ENCODE assay signal across 15 cellular contexts in genomic region chr5:133867341-133867740, GRCh38.
DNase-seq lines count a peak whose midpoint lies in the region; ATAC-seq and TF ChIP-seq lines count a peak whose summit lies in the region.
"Had no signal": no experiment of that assay in that cellular context is flagged by ENCODE, and none has a peak within 500 bp of the region (broad histone marks: within the 10 kb centered on the region; RNA-seq: fewer than 3 reads in every experiment).

No MANE protein-coding gene starts in this region.

- DNase-seq in activated naive CD8-positive, alpha-beta T cell treated with anti-CD3 and anti-CD28 coated beads, Interleukin-2, amount 10 ng/mL, durations not matched to agents 7 days and 5 days, result no peak
- no peak for DNase-seq in activated naive CD8-positive, alpha-beta T cell treated with anti-CD3 and anti-CD28 coated beads, Interleukin-2, amount 50 U/mL, for 24 hours
- peak; percentile 88 for DNase-seq in WERI-Rb-1
- DNase-seq in glutamatergic neuron, result no peak
- DNase-seq in upper lobe of right lung, result peak; percentile 31
- no peak for DNase-seq in COLO668 (lab: John Stamatoyannopoulos, UW; ENCODE audit: unreplicated experiment)
- DNase-seq in natural killer cell treated with Interleukin-12 subunit alpha and Interleukin-12 subunit beta and Interleukin-15 and Interleukin-18, amount 100 ng/mL, for 72 hours (ENCODE audit: low spot score), result no peak
- no peak for DNase-seq in NCI-H1092 (lab: John Stamatoyannopoulos, UW)
- DNase-seq: ACHN; CD4-positive, alpha-beta T cell; DMS79 treated with DMSO at 0.1 percent for 48 hours; NCI-H1417 treated with DMSO at 0.1 percent for 48 hours; NCI-H2029; NCI-H2171 treated with DMSO at 0.1 percent for 48 hours had no signal

- H3K4me1 Mint-ChIP-seq in activated naive CD8-positive, alpha-beta T cell treated with anti-CD3 and anti-CD28 coated beads, Interleukin-2, amount 10 ng/mL, durations not matched to agents 7 days and 5 days, result peaks cover 9% of the 10 kb centered on the region
- H3K4me1 Mint-ChIP-seq in activated naive CD8-positive, alpha-beta T cell treated with anti-CD3 and anti-CD28 coated beads, Interleukin-2, amount 50 U/mL, for 24 hours, result peaks cover 31% of the 10 kb centered on the region
- peaks cover 51% of the 10 kb centered on the region for H3K4me1 Mint-ChIP-seq in glutamatergic neuron (ENCODE audit: low read depth, unreplicated experiment)
- peaks cover 0 to 3% of the 10 kb centered on the region in 2 donors for H3K4me1 Mint-ChIP-seq in natural killer cell treated with Interleukin-12 subunit alpha and Interleukin-12 subunit beta and Interleukin-15 and Interleukin-18, amount 100 ng/mL, for 72 hours (ENCODE audit: low read depth in 2 of 2)

- H3K27me3 ChIP-seq in WERI-Rb-1 (ENCODE audit: insufficient read depth, low read depth, severe bottlenecking) (no peaks in the 10 kb centered on the region), upper lobe of right lung (no peaks in the 10 kb centered on the region)

- no peak overlapping the region for H3K4me3 Mint-ChIP-seq in activated naive CD8-positive, alpha-beta T cell treated with anti-CD3 and anti-CD28 coated beads, Interleukin-2, amount 10 ng/mL, durations not matched to agents 7 days and 5 days
- no peak overlapping the region for H3K4me3 Mint-ChIP-seq in activated naive CD8-positive, alpha-beta T cell treated with anti-CD3 and anti-CD28 coated beads, Interleukin-2, amount 50 U/mL, for 24 hours
- H3K4me3 Mint-ChIP-seq in glutamatergic neuron (ENCODE audit: unreplicated experiment), result no peak overlapping the region
- H3K4me3 Mint-ChIP-seq in natural killer cell treated with Interleukin-12 subunit alpha and Interleukin-12 subunit beta and Interleukin-15 and Interleukin-18, amount 100 ng/mL, for 72 hours, result no peak overlapping the region
- H3K4me3 Mint-ChIP-seq: CD4-positive, alpha-beta T cell had no signal

- H3K27ac ChIP-seq in WERI-Rb-1 (peak overlapping the region; percentile 85), upper lobe of right lung (no peak overlapping the region)

- H3K4me3 ChIP-seq in WERI-Rb-1 (ENCODE audit: low read depth, low read length), result no peak overlapping the region
- no peak overlapping the region for H3K4me3 ChIP-seq in upper lobe of right lung
- H3K4me3 ChIP-seq: HAP-1 had no signal

- peaks cover 3% of the 10 kb centered on the region for H3K4me1 ChIP-seq in upper lobe of right lung
- H3K4me1 ChIP-seq: HAP-1 had no signal

- POLR2A ChIA-PET in activated naive CD8-positive, alpha-beta T cell treated with anti-CD3 and anti-CD28 coated beads, Interleukin-2, amount 10 ng/mL, durations not matched to agents 7 days and 5 days (lab: Charles Lee), result no interaction called here

- no peak for TF ChIP-seq CTCF in WERI-Rb-1 (IDR thresholded peaks at IDR 0.05; ENCODE audit: low read depth, low read length)
- TF ChIP-seq CTCF in glutamatergic neuron (IDR thresholded peaks at IDR 0.05; ENCODE audit: partially characterized antibody, unreplicated experiment), result no peak
- no peak for TF ChIP-seq CTCF in upper lobe of right lung (IDR thresholded peaks at IDR 0.05)

- H3K27ac Mint-ChIP-seq in activated naive CD8-positive, alpha-beta T cell treated with anti-CD3 and anti-CD28 coated beads, Interleukin-2, amount 10 ng/mL, durations not matched to agents 7 days and 5 days, result peak overlapping the region; percentile 1
- H3K27ac Mint-ChIP-seq in activated naive CD8-positive, alpha-beta T cell treated with anti-CD3 and anti-CD28 coated beads, Interleukin-2, amount 50 U/mL, for 24 hours, result no peak overlapping the region
- H3K27ac Mint-ChIP-seq in glutamatergic neuron (ENCODE audit: unreplicated experiment), result peak overlapping the region; percentile 28
- H3K27ac Mint-ChIP-seq in natural killer cell treated with Interleukin-12 subunit alpha and Interleukin-12 subunit beta and Interleukin-15 and Interleukin-18, amount 100 ng/mL, for 72 hours, result no peak overlapping the region
- H3K27ac Mint-ChIP-seq: CD4-positive, alpha-beta T cell had no signal

- intact Hi-C loops in upper lobe of right lung (cut with DNase I), result no loop called here

- H3K9me3 ChIP-seq in WERI-Rb-1 (ENCODE audit: severe bottlenecking) (no peaks in the 10 kb centered on the region), upper lobe of right lung (no peaks in the 10 kb centered on the region)
- H3K9me3 ChIP-seq: HAP-1 had no signal

- H3K9me3 Mint-ChIP-seq in activated naive CD8-positive, alpha-beta T cell treated with anti-CD3 and anti-CD28 coated beads, Interleukin-2, amount 10 ng/mL, durations not matched to agents 7 days and 5 days, result no peaks in the 10 kb centered on the region
- H3K9me3 Mint-ChIP-seq in activated naive CD8-positive, alpha-beta T cell treated with anti-CD3 and anti-CD28 coated beads, Interleukin-2, amount 50 U/mL, for 24 hours, result no peaks in the 10 kb centered on the region
- peaks cover 15% of the 10 kb centered on the region for H3K9me3 Mint-ChIP-seq in glutamatergic neuron (ENCODE audit: unreplicated experiment)
- H3K9me3 Mint-ChIP-seq in natural killer cell treated with Interleukin-12 subunit alpha and Interleukin-12 subunit beta and Interleukin-15 and Interleukin-18, amount 100 ng/mL, for 72 hours, result no peaks in the 10 kb centered on the region
- H3K9me3 Mint-ChIP-seq: CD4-positive, alpha-beta T cell had no signal

- H3K36me3 ChIP-seq in WERI-Rb-1, result no peaks in the 10 kb centered on the region
- no peaks in the 10 kb centered on the region for H3K36me3 ChIP-seq in upper lobe of right lung
- H3K36me3 ChIP-seq: HAP-1 had no signal

- no peak for ATAC-seq in activated naive CD8-positive, alpha-beta T cell treated with anti-CD3 and anti-CD28 coated beads, Interleukin-2, amount 10 ng/mL, durations not matched to agents 7 days and 5 days (ENCODE audit: low read depth)
- ATAC-seq in activated naive CD8-positive, alpha-beta T cell treated with anti-CD3 and anti-CD28 coated beads, Interleukin-2, amount 50 U/mL, for 24 hours, result no peak
- no peak for ATAC-seq in upper lobe of right lung
- ATAC-seq in natural killer cell treated with Interleukin-12 subunit alpha and Interleukin-12 subunit beta and Interleukin-15 and Interleukin-18, amount 100 ng/mL, for 72 hours, result no peak

- no peaks in the 10 kb centered on the region for H3K36me3 Mint-ChIP-seq in activated naive CD8-positive, alpha-beta T cell treated with anti-CD3 and anti-CD28 coated beads, Interleukin-2, amount 10 ng/mL, durations not matched to agents 7 days and 5 days
- H3K36me3 Mint-ChIP-seq in activated naive CD8-positive, alpha-beta T cell treated with anti-CD3 and anti-CD28 coated beads, Interleukin-2, amount 50 U/mL, for 24 hours (ENCODE audit: low read depth), result no peaks in the 10 kb centered on the region
- H3K36me3 Mint-ChIP-seq in glutamatergic neuron (ENCODE audit: unreplicated experiment), result no peaks in the 10 kb centered on the region
- H3K36me3 Mint-ChIP-seq in natural killer cell treated with Interleukin-12 subunit alpha and Interleukin-12 subunit beta and Interleukin-15 and Interleukin-18, amount 100 ng/mL, for 72 hours, result no peaks in the 10 kb centered on the region

- no peaks in the 10 kb centered on the region for H3K27me3 Mint-ChIP-seq in activated naive CD8-positive, alpha-beta T cell treated with anti-CD3 and anti-CD28 coated beads, Interleukin-2, amount 10 ng/mL, durations not matched to agents 7 days and 5 days
- H3K27me3 Mint-ChIP-seq in activated naive CD8-positive, alpha-beta T cell treated with anti-CD3 and anti-CD28 coated beads, Interleukin-2, amount 50 U/mL, for 24 hours, result peaks cover 3% of the 10 kb centered on the region
- H3K27me3 Mint-ChIP-seq in glutamatergic neuron (ENCODE audit: unreplicated experiment), result peaks cover 15% of the 10 kb centered on the region
- peaks cover 11 to 24% of the 10 kb centered on the region in 2 donors for H3K27me3 Mint-ChIP-seq in natural killer cell treated with Interleukin-12 subunit alpha and Interleukin-12 subunit beta and Interleukin-15 and Interleukin-18, amount 100 ng/mL, for 72 hours

Comparison
In these comparisons a context has a peak if more than half of its experiments do, and no peak if none do; other contexts are left out.
1. H3K27ac Mint-ChIP-seq: peak in activated naive CD8-positive, alpha-beta T cell treated with anti-CD3 and anti-CD28 coated beads, Interleukin-2, amount 10 ng/mL, durations not matched to agents 7 days and 5 days (single experiment) and glutamatergic neuron (single experiment); none in activated naive CD8-positive, alpha-beta T cell treated with anti-CD3 and anti-CD28 coated beads, Interleukin-2, amount 50 U/mL, for 24 hours (single experiment) and natural killer cell treated with Interleukin-12 subunit alpha and Interleukin-12 subunit beta and Interleukin-15 and Interleukin-18, amount 100 ng/mL, for 72 hours (0 of 2).
2. DNase-seq: peak in WERI-Rb-1 (single experiment) and upper lobe of right lung (single experiment); none in activated naive CD8-positive, alpha-beta T cell treated with anti-CD3 and anti-CD28 coated beads, Interleukin-2, amount 10 ng/mL, durations not matched to agents 7 days and 5 days (single experiment), activated naive CD8-positive, alpha-beta T cell treated with anti-CD3 and anti-CD28 coated beads, Interleukin-2, amount 50 U/mL, for 24 hours (single experiment), glutamatergic neuron (single experiment), COLO668 (single experiment), natural killer cell treated with Interleukin-12 subunit alpha and Interleukin-12 subunit beta and Interleukin-15 and Interleukin-18, amount 100 ng/mL, for 72 hours (single experiment) and NCI-H1092 (single experiment).